Comparison of ENCODE assay signal across 10 cellular contexts in the genomic region with DNA sequence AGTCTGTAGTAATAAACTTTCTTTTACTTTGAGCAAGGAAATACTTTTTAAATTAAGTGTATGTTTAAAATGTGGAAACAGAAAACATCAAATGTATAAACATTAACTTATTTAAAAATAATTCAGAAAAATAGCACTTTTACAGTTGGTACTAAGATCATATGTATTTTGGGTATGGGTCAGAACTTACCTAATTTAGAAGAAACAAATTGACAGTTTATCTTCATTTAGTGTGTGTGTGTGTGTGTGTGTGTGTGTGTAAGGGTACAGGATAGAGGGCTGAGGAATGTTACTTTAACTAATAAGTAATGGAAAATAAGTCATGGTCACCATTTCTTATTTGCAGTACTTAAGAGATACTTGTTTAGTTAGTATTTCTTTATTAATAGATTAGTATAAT. TPM values are rescaled to one million over a fixed set of nuclear protein-coding genes. Genes with fewer than 3 reads are reported as not detected.
DNase-seq lines count a peak whose midpoint lies in the region; ATAC-seq and TF ChIP-seq lines count a peak whose summit lies in the region.
"Had no signal": no experiment of that assay in that cellular context is flagged by ENCODE, and none has a peak within 500 bp of the region (broad histone marks: within the 10 kb centered on the region; RNA-seq: fewer than 3 reads in every experiment).

No MANE protein-coding gene starts in this region.

- H4K20me1 ChIP-seq in smooth muscle cell (ENCODE audit: low read depth), result peaks cover 80% of the 10 kb centered on the region

- H3K27ac ChIP-seq in smooth muscle cell (ENCODE audit: low read depth), result no peak overlapping the region

- H3K4me3 ChIP-seq in foreskin fibroblast (ENCODE audit: low read depth in 1 of 2, low read length in 2 of 2), result peak overlapping the region; percentile 65 to 76
- H3K4me3 ChIP-seq in smooth muscle cell, result peak overlapping the region; percentile 90

- POLR2A ChIA-PET in activated CD4-positive, alpha-beta memory T cell treated with anti-CD3 and anti-CD28 coated beads for 36 hours (lab: Charles Lee), result no interaction called here

- H3K27me3 Mint-ChIP-seq in T-helper 2 cell treated with Interferon-gamma antibody and Interleukin-4, amounts not matched to agents 5 μg/mL and 100 μg/mL, for 36 hours (ENCODE audit: low read depth), result no peaks in the 10 kb centered on the region
- H3K27me3 Mint-ChIP-seq in activated CD4-positive, alpha-beta memory T cell treated with anti-CD3 and anti-CD28 coated beads for 36 hours, result no peaks in the 10 kb centered on the region

- H3K9me3 Mint-ChIP-seq in T-helper 2 cell treated with Interferon-gamma antibody and Interleukin-4, amounts not matched to agents 5 μg/mL and 100 μg/mL, for 36 hours, result no peaks in the 10 kb centered on the region
- H3K9me3 Mint-ChIP-seq in activated CD4-positive, alpha-beta memory T cell treated with anti-CD3 and anti-CD28 coated beads for 36 hours, result no peaks in the 10 kb centered on the region

- no peaks in the 10 kb centered on the region for H3K9me3 ChIP-seq in smooth muscle cell (replicated peaks; ENCODE audit: low read depth)

- H3K36me3 ChIP-seq in smooth muscle cell (ENCODE audit: low read depth), result no peaks in the 10 kb centered on the region

- CTCF ChIA-PET in activated CD4-positive, alpha-beta memory T cell treated with anti-CD3 and anti-CD28 coated beads for 36 hours (lab: Charles Lee), result no interaction called here

- peak overlapping the region; percentile 94 for H3K4me2 ChIP-seq in smooth muscle cell

- intact Hi-C loops in activated CD4-positive, alpha-beta memory T cell treated with anti-CD3 and anti-CD28 coated beads for 36 hours (cut with micrococcal nuclease), result no loop called here

- H3K4me1 ChIP-seq in smooth muscle cell (ENCODE audit: low read depth), result peaks cover 40% of the 10 kb centered on the region

- H3K4me1 Mint-ChIP-seq in T-helper 2 cell treated with Interferon-gamma antibody and Interleukin-4, amounts not matched to agents 5 μg/mL and 100 μg/mL, for 36 hours (ENCODE audit: low read depth), result peaks cover 42% of the 10 kb centered on the region
- peaks cover 44% of the 10 kb centered on the region for H3K4me1 Mint-ChIP-seq in activated CD4-positive, alpha-beta memory T cell treated with anti-CD3 and anti-CD28 coated beads for 36 hours (ENCODE audit: low read depth)

- no peak overlapping the region for H2AFZ ChIP-seq in smooth muscle cell (ENCODE audit: low read depth)

- peak overlapping the region; percentile 90 for H3K4me3 Mint-ChIP-seq in T-helper 2 cell treated with Interferon-gamma antibody and Interleukin-4, amounts not matched to agents 5 μg/mL and 100 μg/mL, for 36 hours
- H3K4me3 Mint-ChIP-seq in activated CD4-positive, alpha-beta memory T cell treated with anti-CD3 and anti-CD28 coated beads for 36 hours, result peak overlapping the region; percentile 65

- DNase-seq in T-helper 2 cell treated with Interferon-gamma antibody and Interleukin-4, amounts not matched to agents 5 μg/mL and 100 μg/mL, for 36 hours (ENCODE audit: low spot score), result no peak
- DNase-seq in T-helper 2 cell, result no peak
- no peak for DNase-seq in activated CD4-positive, alpha-beta memory T cell treated with anti-CD3 and anti-CD28 coated beads for 36 hours
- DNase-seq in foreskin fibroblast, result no peak
- no peak for DNase-seq in smooth muscle cell (lab: John Stamatoyannopoulos, UW; ENCODE audit: unreplicated experiment)
- no peak for DNase-seq in SK-N-DZ (ENCODE audit: low spot score)
- no peak for DNase-seq in HUDEP-2 (lab: John Stamatoyannopoulos, UW; ENCODE audit: unreplicated experiment in 76 of 76)
- DNase-seq: mesendoderm, NCI-H187 had no signal

- no peak overlapping the region for H3K9ac ChIP-seq in smooth muscle cell (ENCODE audit: low read depth)

- TF ChIP-seq CTCF in foreskin fibroblast (IDR thresholded peaks at IDR 0.05; ENCODE audit: low read depth, low read length), result no peak
- no peak for TF ChIP-seq CTCF in smooth muscle cell (IDR thresholded peaks at IDR 0.05; ENCODE audit: borderline replicate concordance, insufficient read depth, poor library complexity, severe bottlenecking)

- peaks cover 15% of the 10 kb centered on the region for H3K36me3 Mint-ChIP-seq in T-helper 2 cell treated with Interferon-gamma antibody and Interleukin-4, amounts not matched to agents 5 μg/mL and 100 μg/mL, for 36 hours (ENCODE audit: low read depth)
- H3K36me3 Mint-ChIP-seq in activated CD4-positive, alpha-beta memory T cell treated with anti-CD3 and anti-CD28 coated beads for 36 hours, result peaks cover 7% of the 10 kb centered on the region

- no peak for ATAC-seq in HG02571 (IDR thresholded peaks at IDR 0.05; ENCODE audit: unreplicated experiment)

- no peaks in the 10 kb centered on the region for H3K27me3 ChIP-seq in smooth muscle cell (ENCODE audit: low read depth)

- H3K27ac Mint-ChIP-seq in T-helper 2 cell treated with Interferon-gamma antibody and Interleukin-4, amounts not matched to agents 5 μg/mL and 100 μg/mL, for 36 hours, result no peak overlapping the region
- H3K27ac Mint-ChIP-seq in activated CD4-positive, alpha-beta memory T cell treated with anti-CD3 and anti-CD28 coated beads for 36 hours, result no peak overlapping the region

- peaks cover 82% of the 10 kb centered on the region for H3K79me2 ChIP-seq in smooth muscle cell (ENCODE audit: low read depth)

- no peaks in the 10 kb centered on the region for H3F3A ChIP-seq in smooth muscle cell (ENCODE audit: low read depth)

RNA-seq across cellular contexts. Expression of gene MAN1A2, which starts 3.3 kb away (rescaled TPM):
- total RNA-seq in activated CD4-positive, alpha-beta memory T cell treated with anti-CD3 and anti-CD28 coated beads for 36 hours, result 10 to 100 TPM; 18.3 to 22.5 TPM
- 41.3 and 48.8 TPM in 2 replicates for total RNA-seq in smooth muscle cell
- 18.2 and 23.6 TPM in 2 replicates for polyA plus RNA-seq in smooth muscle cell
- polyA plus RNA-seq in SK-N-DZ (2014; cell fraction: cytosol; rRNA removed), result 20.7 and 21.9 TPM in 2 replicates
- 17.8 and 19.2 TPM in 2 replicates for polyA plus RNA-seq in SK-N-DZ (2014; cell fraction: nucleus; rRNA removed)
